In genomic region chr1:23872421-23872820, GRCh38 we compare ENCODE assay signal across 1 cellular context.
TF ChIP-seq lines count a peak whose summit lies in the region.

No MANE protein-coding gene starts in this region.

TF ChIP-seq in K562, 482 proteins besides CTCF, POLR2A, EP300 and RAD21 (continued from another document and continues in another):
- TF ChIP-seq SFPQ (IDR thresholded peaks at IDR 0.05; ENCODE audit: low read depth, low read length) (no peak), ZNF41 (CRISPR knock-in tag; conservative IDR thresholded peaks at IDR 0.05) (no peak), REST (CRISPR knock-in tag; IDR thresholded peaks at IDR 0.05; ENCODE audit: low read depth) (no peak), SREBF2 (CRISPR knock-in tag; IDR thresholded peaks at IDR 0.05) (no peak), CBFA2T3 (IDR thresholded peaks at IDR 0.05) (peak; percentile 85), SMARCE1 (IDR thresholded peaks at IDR 0.05) (peak; percentile 48; the same call in 1 of the 2 replicates), PML (IDR thresholded peaks at IDR 0.05; ENCODE audit: low read length) (0 out of 2 replicates have a peak, but pooled peaks have one; percentile 20), ATF4 (CRISPR knock-in tag; IDR thresholded peaks at IDR 0.05) (no peak), TAF15 (IDR thresholded peaks at IDR 0.05; ENCODE audit: low read depth, low read length) (no peak), ZNF274 (IDR thresholded peaks at IDR 0.05; ENCODE audit: borderline replicate concordance, low read depth, low read length) (no peak), ZNF23 (CRISPR knock-in tag; IDR thresholded peaks at IDR 0.05) (no peak), ZNF212 (CRISPR knock-in tag; IDR thresholded peaks at IDR 0.05) (no peak), CEBPG (CRISPR knock-in tag; IDR thresholded peaks at IDR 0.05) (no peak; the same call in 1 of the 2 replicates), CEBPG (tag; conservative IDR thresholded peaks at IDR 0.05 in 1 of 2, IDR thresholded peaks at IDR 0.05 in 1 of 2) (peak in 1 of 2 experiments; percentile 22; a peak in 2 of 4 replicates), ASH1L (IDR thresholded peaks at IDR 0.05; ENCODE audit: borderline replicate concordance, low read depth, partially characterized antibody) (no peak), ZNF764 (CRISPR knock-in tag; IDR thresholded peaks at IDR 0.05; ENCODE audit: low read depth) (no peak), POLR2G (IDR thresholded peaks at IDR 0.05; ENCODE audit: low read depth, low read length) (no peak), CTBP1 (IDR thresholded peaks at IDR 0.05; ENCODE audit: borderline replicate concordance) (peak; percentile 80; the same call in 1 of the 2 replicates), GATA2 (CRISPR knock-in tag; IDR thresholded peaks at IDR 0.05) (no peak), FOXP4 (CRISPR knock-in tag; IDR thresholded peaks at IDR 0.05; ENCODE audit: borderline replicate concordance) (no peak), TEAD4 (IDR thresholded peaks at IDR 0.05; ENCODE audit: low read length) (peak; percentile 73), TEAD4 (CRISPR knock-in tag; IDR thresholded peaks at IDR 0.05; ENCODE audit: borderline replicate concordance) (no peak), NCOA4 (IDR thresholded peaks at IDR 0.05; ENCODE audit: partially characterized antibody) (no peak), TAL1 (IDR thresholded peaks at IDR 0.05) (peak; percentile 70), NELFE (IDR thresholded peaks at IDR 0.05; ENCODE audit: insufficient read depth, insufficient read length) (no peak), TBL1XR1 (IDR thresholded peaks at IDR 0.05; ENCODE audit: low read length in 2 of 2) (no peak), MTA2 (IDR thresholded peaks at IDR 0.05; ENCODE audit: low read depth) (peak; percentile 40; the same call in 1 of the 2 replicates), HDAC8 (tag; IDR thresholded peaks at IDR 0.05) (no peak), RAD51 (IDR thresholded peaks at IDR 0.05; ENCODE audit: borderline replicate concordance, low read depth) (no peak), HNRNPUL1 (IDR thresholded peaks at IDR 0.05; ENCODE audit: low read length) (no peak), GTF2B (IDR thresholded peaks at IDR 0.05; ENCODE audit: extremely low read depth, insufficient read length) (no peak), RCOR1 (IDR thresholded peaks at IDR 0.05; ENCODE audit: borderline replicate concordance in 1 of 2, low read depth in 2 of 2, low read length in 2 of 2) (peak in 1 of 2 experiments; percentile 77; a peak in 2 of 4 replicates), ZC3H8 (IDR thresholded peaks at IDR 0.05) (no peak), YY1 (IDR thresholded peaks at IDR 0.05; ENCODE audit: borderline replicate concordance in 1 of 3, control insufficient read depth in 1 of 3, extremely low read depth in 1 of 3, insufficient read depth in 3 of 3, insufficient read length in 1 of 3, insufficient replicate concordance in 2 of 3, low read depth in 1 of 3, low read length in 2 of 3) (no peak), ARID1B (IDR thresholded peaks at IDR 0.05) (peak; percentile 86), RBM34 (IDR thresholded peaks at IDR 0.05; ENCODE audit: borderline replicate concordance, insufficient read depth, low read length) (no peak), TBP (optimal IDR thresholded peaks at IDR 0.05; ENCODE audit: low read depth, low read length) (no peak), ZNF830 (CRISPR knock-in tag; IDR thresholded peaks at IDR 0.05) (no peak), MTF1 (CRISPR knock-in tag; IDR thresholded peaks at IDR 0.05; ENCODE audit: borderline replicate concordance) (no peak), TCF3 (CRISPR knock-in tag; IDR thresholded peaks at IDR 0.05) (peak; percentile 71; the same call in 1 of the 2 replicates), PTBP1 (IDR thresholded peaks at IDR 0.05; ENCODE audit: low read depth, low read length) (no peak), POU5F1 (IDR thresholded peaks at IDR 0.05; ENCODE audit: borderline replicate concordance, low read depth, low read length, partially characterized antibody) (no peak), ZNF431 (CRISPR knock-in tag; IDR thresholded peaks at IDR 0.05) (no peak), FOXK2 (conservative IDR thresholded peaks at IDR 0.05 in 1 of 2, IDR thresholded peaks at IDR 0.05 in 1 of 2; ENCODE audit: low read depth in 2 of 2) (no peak)
- TF ChIP-seq, protein P1, sequence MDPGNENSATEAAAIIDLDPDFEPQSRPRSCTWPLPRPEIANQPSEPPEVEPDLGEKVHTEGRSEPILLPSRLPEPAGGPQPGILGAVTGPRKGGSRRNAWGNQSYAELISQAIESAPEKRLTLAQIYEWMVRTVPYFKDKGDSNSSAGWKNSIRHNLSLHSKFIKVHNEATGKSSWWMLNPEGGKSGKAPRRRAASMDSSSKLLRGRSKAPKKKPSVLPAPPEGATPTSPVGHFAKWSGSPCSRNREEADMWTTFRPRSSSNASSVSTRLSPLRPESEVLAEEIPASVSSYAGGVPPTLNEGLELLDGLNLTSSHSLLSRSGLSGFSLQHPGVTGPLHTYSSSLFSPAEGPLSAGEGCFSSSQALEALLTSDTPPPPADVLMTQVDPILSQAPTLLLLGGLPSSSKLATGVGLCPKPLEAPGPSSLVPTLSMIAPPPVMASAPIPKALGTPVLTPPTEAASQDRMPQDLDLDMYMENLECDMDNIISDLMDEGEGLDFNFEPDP (CRISPR knock-in tag; IDR thresholded peaks at IDR 0.05) = no peak
- TF ChIP-seq, protein P2, sequence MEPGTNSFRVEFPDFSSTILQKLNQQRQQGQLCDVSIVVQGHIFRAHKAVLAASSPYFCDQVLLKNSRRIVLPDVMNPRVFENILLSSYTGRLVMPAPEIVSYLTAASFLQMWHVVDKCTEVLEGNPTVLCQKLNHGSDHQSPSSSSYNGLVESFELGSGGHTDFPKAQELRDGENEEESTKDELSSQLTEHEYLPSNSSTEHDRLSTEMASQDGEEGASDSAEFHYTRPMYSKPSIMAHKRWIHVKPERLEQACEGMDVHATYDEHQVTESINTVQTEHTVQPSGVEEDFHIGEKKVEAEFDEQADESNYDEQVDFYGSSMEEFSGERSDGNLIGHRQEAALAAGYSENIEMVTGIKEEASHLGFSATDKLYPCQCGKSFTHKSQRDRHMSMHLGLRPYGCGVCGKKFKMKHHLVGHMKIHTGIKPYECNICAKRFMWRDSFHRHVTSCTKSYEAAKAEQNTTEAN (CRISPR knock-in tag; IDR thresholded peaks at IDR 0.05) = no peak
- TF ChIP-seq, protein P3, sequence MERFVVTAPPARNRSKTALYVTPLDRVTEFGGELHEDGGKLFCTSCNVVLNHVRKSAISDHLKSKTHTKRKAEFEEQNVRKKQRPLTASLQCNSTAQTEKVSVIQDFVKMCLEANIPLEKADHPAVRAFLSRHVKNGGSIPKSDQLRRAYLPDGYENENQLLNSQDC (CRISPR knock-in tag; IDR thresholded peaks at IDR 0.05) = no peak
- TF ChIP-seq, protein P4, sequence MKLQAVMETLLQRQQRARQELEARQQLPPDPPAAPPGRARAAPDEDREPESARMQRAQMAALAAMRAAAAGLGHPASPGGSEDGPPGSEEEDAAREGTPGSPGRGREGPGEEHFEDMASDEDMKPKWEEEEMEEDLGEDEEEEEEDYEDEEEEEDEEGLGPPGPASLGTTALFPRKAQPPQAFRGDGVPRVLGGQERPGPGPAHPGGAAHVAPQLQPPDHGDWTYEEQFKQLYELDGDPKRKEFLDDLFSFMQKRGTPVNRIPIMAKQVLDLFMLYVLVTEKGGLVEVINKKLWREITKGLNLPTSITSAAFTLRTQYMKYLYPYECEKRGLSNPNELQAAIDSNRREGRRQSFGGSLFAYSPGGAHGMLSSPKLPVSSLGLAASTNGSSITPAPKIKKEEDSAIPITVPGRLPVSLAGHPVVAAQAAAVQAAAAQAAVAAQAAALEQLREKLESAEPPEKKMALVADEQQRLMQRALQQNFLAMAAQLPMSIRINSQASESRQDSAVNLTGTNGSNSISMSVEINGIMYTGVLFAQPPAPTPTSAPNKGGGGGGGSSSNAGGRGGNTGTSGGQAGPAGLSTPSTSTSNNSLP (IDR thresholded peaks at IDR 0.05; ENCODE audit: borderline replicate concordance, low read depth, low read length) = no peak
- TF ChIP-seq, protein P5, sequence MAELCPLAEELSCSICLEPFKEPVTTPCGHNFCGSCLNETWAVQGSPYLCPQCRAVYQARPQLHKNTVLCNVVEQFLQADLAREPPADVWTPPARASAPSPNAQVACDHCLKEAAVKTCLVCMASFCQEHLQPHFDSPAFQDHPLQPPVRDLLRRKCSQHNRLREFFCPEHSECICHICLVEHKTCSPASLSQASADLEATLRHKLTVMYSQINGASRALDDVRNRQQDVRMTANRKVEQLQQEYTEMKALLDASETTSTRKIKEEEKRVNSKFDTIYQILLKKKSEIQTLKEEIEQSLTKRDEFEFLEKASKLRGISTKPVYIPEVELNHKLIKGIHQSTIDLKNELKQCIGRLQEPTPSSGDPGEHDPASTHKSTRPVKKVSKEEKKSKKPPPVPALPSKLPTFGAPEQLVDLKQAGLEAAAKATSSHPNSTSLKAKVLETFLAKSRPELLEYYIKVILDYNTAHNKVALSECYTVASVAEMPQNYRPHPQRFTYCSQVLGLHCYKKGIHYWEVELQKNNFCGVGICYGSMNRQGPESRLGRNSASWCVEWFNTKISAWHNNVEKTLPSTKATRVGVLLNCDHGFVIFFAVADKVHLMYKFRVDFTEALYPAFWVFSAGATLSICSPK (IDR thresholded peaks at IDR 0.05; ENCODE audit: borderline replicate concordance) = no peak
- TF ChIP-seq, protein P6, sequence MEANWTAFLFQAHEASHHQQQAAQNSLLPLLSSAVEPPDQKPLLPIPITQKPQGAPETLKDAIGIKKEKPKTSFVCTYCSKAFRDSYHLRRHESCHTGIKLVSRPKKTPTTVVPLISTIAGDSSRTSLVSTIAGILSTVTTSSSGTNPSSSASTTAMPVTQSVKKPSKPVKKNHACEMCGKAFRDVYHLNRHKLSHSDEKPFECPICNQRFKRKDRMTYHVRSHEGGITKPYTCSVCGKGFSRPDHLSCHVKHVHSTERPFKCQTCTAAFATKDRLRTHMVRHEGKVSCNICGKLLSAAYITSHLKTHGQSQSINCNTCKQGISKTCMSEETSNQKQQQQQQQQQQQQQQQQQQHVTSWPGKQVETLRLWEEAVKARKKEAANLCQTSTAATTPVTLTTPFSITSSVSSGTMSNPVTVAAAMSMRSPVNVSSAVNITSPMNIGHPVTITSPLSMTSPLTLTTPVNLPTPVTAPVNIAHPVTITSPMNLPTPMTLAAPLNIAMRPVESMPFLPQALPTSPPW (CRISPR knock-in tag; IDR thresholded peaks at IDR 0.05) = no peak
